ENCODE assay signal across 23 cellular contexts in genomic region chr1:167202049-167202448, GRCh38. TPM values are rescaled to one million over a fixed set of nuclear protein-coding genes. Genes with fewer than 3 reads are reported as not detected.
DNase-seq lines count a peak whose midpoint lies in the region; ATAC-seq, FAIRE-seq and TF ChIP-seq lines count a peak whose summit lies in the region.
"Had no signal": no experiment of that assay in that cellular context is flagged by ENCODE, and none has a peak within 500 bp of the region (broad histone marks: within the 10 kb centered on the region; RNA-seq: fewer than 3 reads in every experiment).

No MANE protein-coding gene starts in this region.

- no peak overlapping the region for H3K4me3 ChIP-seq in Loucy (ENCODE audit: low read length, poor library complexity, severe bottlenecking)
- H3K4me3 ChIP-seq in K562 = no peak overlapping the region
- H3K4me3 ChIP-seq in spleen = no peak overlapping the region
- H3K4me3 ChIP-seq: GM23338 had no signal

- ATAC-seq in K562 (no peak), GM18505 (IDR thresholded peaks at IDR 0.05; ENCODE audit: unreplicated experiment) (no peak)
- ATAC-seq in stimulated activated effector memory CD8-positive, alpha-beta T cell treated with anti-CD3 and anti-CD28 coated beads, Interleukin-12 subunit alpha, Interleukin-12 subunit beta, amount 100 ng/mL, for 72 hours = no peak
- ATAC-seq: GM23338 had no signal

- 33% methylated on average over 3 of the region's 3 CpGs for WGBS in K562 (ENCODE audit: insufficient coverage, low coverage, missing lambda C conversion rate)
- WGBS in spleen, 5 donors = 85 to 91% (median 87%) methylated on average over 3 of the region's 3 CpGs

- TF ChIP-seq EP300 in K562 (IDR thresholded peaks at IDR 0.05; ENCODE audit: low read length) = no peak

- no peak for TF ChIP-seq CTCF in Loucy (conservative IDR thresholded peaks at IDR 0.05; ENCODE audit: low read length)
- TF ChIP-seq CTCF in K562 (IDR thresholded peaks at IDR 0.05 in 2 of 3, conservative IDR thresholded peaks at IDR 0.05 in 1 of 3; ENCODE audit: insufficient read depth in 2 of 3, low read depth in 1 of 3, low read length in 3 of 3) = no peak
- TF ChIP-seq CTCF in spleen (IDR thresholded peaks at IDR 0.05 in 8 of 11, conservative IDR thresholded peaks at IDR 0.05 in 3 of 11) = no peak

- no peak overlapping the region for H3K4me3 Mint-ChIP-seq in stimulated activated effector memory CD8-positive, alpha-beta T cell treated with anti-CD3 and anti-CD28 coated beads, Interleukin-12 subunit alpha, Interleukin-12 subunit beta, amount 100 ng/mL, for 72 hours
- H3K4me3 Mint-ChIP-seq: CD8-positive, alpha-beta memory T cell; GM23338 had no signal

- H3K4me1 ChIP-seq in ES-I3 (ENCODE audit: insufficient read depth, low read length) = peaks cover 8% of the 10 kb centered on the region; the same call in 1 of the 2 replicates
- H3K4me1 ChIP-seq in Loucy (ENCODE audit: insufficient read depth, low read length, poor library complexity, severe bottlenecking) = peaks cover 20% of the 10 kb centered on the region
- H3K4me1 ChIP-seq in K562 (replicated peaks in 1 of 2; ENCODE audit: control insufficient read depth in 2 of 2, insufficient read depth in 2 of 2, low read length in 2 of 2) = no peaks in the 10 kb centered on the region; a peak in 2 of 5 replicates
- no peaks in the 10 kb centered on the region for H3K4me1 ChIP-seq in spleen
- H3K4me1 ChIP-seq: BE2C had no signal

- H3K27me3 ChIP-seq in Loucy (ENCODE audit: insufficient read depth, low read length, poor library complexity, severe bottlenecking) (no peaks in the 10 kb centered on the region), K562 (ENCODE audit: control insufficient read depth in 2 of 2, insufficient read depth in 2 of 2, low read length in 2 of 2) (no peaks in the 10 kb centered on the region), spleen (replicated peaks in 1 of 7) (no peaks in the 10 kb centered on the region)
- H3K27me3 ChIP-seq: BE2C had no signal

- H3K4me2 ChIP-seq in Loucy (ENCODE audit: low read depth, low read length, poor library complexity, severe bottlenecking) = no peak overlapping the region
- H3K4me2 ChIP-seq in K562 (ENCODE audit: insufficient read depth, low read length) = no peak overlapping the region
- H3K4me2 ChIP-seq: GM23338 had no signal

- H2AFZ ChIP-seq in Loucy (ENCODE audit: low read length) = peak overlapping the region; percentile 34; the same call in 1 of the 2 replicates
- peak overlapping the region; percentile 13; the same call in 1 of the 2 replicates for H2AFZ ChIP-seq in K562 (ENCODE audit: low read depth, low read length)

- CTCF ChIA-PET in K562 (lab: Yijun Ruan, JAX; ENCODE audit: low intra/inter-chr PET ratio) = no interaction called here

- H3K4me1 Mint-ChIP-seq in stimulated activated effector memory CD8-positive, alpha-beta T cell treated with anti-CD3 and anti-CD28 coated beads, Interleukin-12 subunit alpha, Interleukin-12 subunit beta, amount 100 ng/mL, for 72 hours = peaks cover 29% of the 10 kb centered on the region
- H3K4me1 Mint-ChIP-seq: CD8-positive, alpha-beta memory T cell had no signal

- no peaks in the 10 kb centered on the region for H3K9me3 Mint-ChIP-seq in stimulated activated effector memory CD8-positive, alpha-beta T cell treated with anti-CD3 and anti-CD28 coated beads, Interleukin-12 subunit alpha, Interleukin-12 subunit beta, amount 100 ng/mL, for 72 hours

- intact Hi-C loops in K562 (cut with micrococcal nuclease) = no loop called here
- intact Hi-C loops in spleen (cut with DNase I; ENCODE audit: low total_unique reads) = no loop called here

- H3K9me2 ChIP-seq in Loucy (replicated peaks; ENCODE audit: low read depth, low read length) = no peaks in the 10 kb centered on the region

- TF ChIP-seq RAD21 in K562 (CRISPR knock-in tag; conservative IDR thresholded peaks at IDR 0.05 in 1 of 2, IDR thresholded peaks at IDR 0.05 in 1 of 2) = no peak

- H3K27ac ChIP-seq in K562 (ENCODE audit: extremely low read depth, low read depth, low read length) = no peak overlapping the region
- H3K27ac ChIP-seq in spleen = no peak overlapping the region

- TF ChIP-seq POLR2A in K562 (conservative IDR thresholded peaks at IDR 0.05) = no peak
- TF ChIP-seq POLR2A in GM18505 (IDR thresholded peaks at IDR 0.05; ENCODE audit: borderline replicate concordance, extremely low read depth, insufficient read depth, insufficient read length) = no peak
- no peak for TF ChIP-seq POLR2A in spleen (IDR thresholded peaks at IDR 0.05)

- H3K9ac ChIP-seq in ES-I3 (ENCODE audit: low read depth, low read length) (0 out of 2 replicates have a peak overlapping the region, but pooled peaks have one; percentile 3), Loucy (ENCODE audit: low read depth, low read length, poor library complexity, severe bottlenecking) (peak overlapping the region; percentile 8), K562 (ENCODE audit: insufficient read depth in 1 of 2, low read depth in 2 of 2, low read length in 2 of 2) (no peak overlapping the region)

- H3K79me2 ChIP-seq in Loucy (ENCODE audit: insufficient read depth, low read length) = no peaks in the 10 kb centered on the region
- no peaks in the 10 kb centered on the region for H3K79me2 ChIP-seq in K562 (ENCODE audit: control insufficient read depth, insufficient read depth, low read length)

- POLR2A ChIA-PET in K562 (lab: Yijun Ruan, JAX) = interaction anchor here (0.5 to 1.2 kb wide), 3 partner anchors 9 to 1028 kb away, joined by 3 to 7 read pairs (median 3); partner anchors contain the start of gene POU2F1

- no peaks in the 10 kb centered on the region for H3F3A ChIP-seq in Loucy (ENCODE audit: low read depth)

- H4K20me1 ChIP-seq in Loucy (ENCODE audit: insufficient read depth, low read length, poor library complexity, severe bottlenecking) (no peaks in the 10 kb centered on the region), K562 (replicated peaks; ENCODE audit: control insufficient read depth, insufficient read depth, low read length) (no peaks in the 10 kb centered on the region)

- in situ Hi-C loops in K562 (cut with MboI) = no loop called here

- H3K36me3 ChIP-seq in ES-I3 (ENCODE audit: insufficient read depth, low read length) (no peaks in the 10 kb centered on the region), Loucy (ENCODE audit: insufficient read depth, low read length) (no peaks in the 10 kb centered on the region), K562 (ENCODE audit: control insufficient read depth, insufficient read depth, low read length) (no peaks in the 10 kb centered on the region), spleen (no peaks in the 10 kb centered on the region)
- H3K36me3 ChIP-seq: BE2C had no signal

- BruUV-seq in K562 (replicated peaks; lab: Mats Ljungman, UMichigan) = no TSS peak

- no peaks in the 10 kb centered on the region for H3K9me1 ChIP-seq in K562 (ENCODE audit: control insufficient read depth, insufficient read depth, low read length)

- H3K36me3 Mint-ChIP-seq in stimulated activated effector memory CD8-positive, alpha-beta T cell treated with anti-CD3 and anti-CD28 coated beads, Interleukin-12 subunit alpha, Interleukin-12 subunit beta, amount 100 ng/mL, for 72 hours = no peaks in the 10 kb centered on the region
- H3K36me3 Mint-ChIP-seq: CD4-positive, CD25-positive, alpha-beta regulatory T cell had no signal

- no peak overlapping the region for H3K27ac Mint-ChIP-seq in stimulated activated effector memory CD8-positive, alpha-beta T cell treated with anti-CD3 and anti-CD28 coated beads, Interleukin-12 subunit alpha, Interleukin-12 subunit beta, amount 100 ng/mL, for 72 hours
- H3K27ac Mint-ChIP-seq: CD4-positive, CD25-positive, alpha-beta regulatory T cell; GM23338 had no signal

- FAIRE-seq in K562 (lab: Jason Lieb, UNC) = no peak
- FAIRE-seq: G401.6, GM12891, GM18507, HTR-8/SVneo had no signal

- no peak for DNase-seq in K562 (ENCODE audit: extremely low read depth in 1 of 4, low spot score in 3 of 4)
- DNase-seq in spleen = no peak
- DNase-seq in stimulated activated effector memory CD8-positive, alpha-beta T cell treated with anti-CD3 and anti-CD28 coated beads, Interleukin-12 subunit alpha, Interleukin-12 subunit beta, amount 100 ng/mL, for 72 hours (ENCODE audit: low spot score in 2 of 2) = no peak
- DNase-seq: ACHN; BE2C; C1 segment of cervical spinal cord; CD4-positive, CD25-positive, alpha-beta regulatory T cell; CD8-positive, alpha-beta memory T cell; COR-L47; DMS 273 treated with DMSO at 0.1 percent for 48 hours; DMS53; DND-41; EL; H7; IMR-90 had no signal

- H3K9me3 ChIP-seq in ES-I3 (ENCODE audit: control insufficient read depth, insufficient read depth, low read length) = peaks cover 4% of the 10 kb centered on the region; the same call in 1 of the 2 replicates
- H3K9me3 ChIP-seq in Loucy (ENCODE audit: insufficient read depth, low read depth, low read length) = no peaks in the 10 kb centered on the region
- no peaks in the 10 kb centered on the region for H3K9me3 ChIP-seq in K562 (replicated peaks; ENCODE audit: control insufficient read depth, insufficient read depth, low read depth, low read length)
- peaks cover 0 to 15% (median 12%) of the 10 kb centered on the region in 8 donors for H3K9me3 ChIP-seq in spleen
- H3K9me3 ChIP-seq: BE2C had no signal

TF ChIP-seq in K562, 482 proteins besides CTCF, POLR2A, EP300 and RAD21 (continues in another document):
- TF ChIP-seq RBM14 (IDR thresholded peaks at IDR 0.05; ENCODE audit: borderline replicate concordance, insufficient read depth, low read depth, low read length) = no peak
- no peak for TF ChIP-seq ZNF134 (CRISPR knock-in tag; conservative IDR thresholded peaks at IDR 0.05)

RNA-seq across cellular contexts. Expression of gene POU2F1, which starts 18.6 kb away (rescaled TPM):
- total RNA-seq in K562 (2011; cell fraction: chromatin; rRNA removed; ENCODE audit: low replicate concordance) = 34.9 and 64.7 TPM in 2 replicates
- total RNA-seq in K562 (2011; cell fraction: nucleolus; rRNA removed) = 9.8 and 13.7 TPM in 2 replicates
- 33.9 and 47.9 TPM in 2 replicates for total RNA-seq in K562 (2011; cell fraction: nucleoplasm; rRNA removed)
- 6.0 and 8.5 TPM in 2 replicates for total RNA-seq in K562 (2014; rRNA removed)
- total RNA-seq in K562 (2014; rRNA removed; fragmentation: Illumina TruSeq; extraction: Trizol) = 18.2 and 20.1 TPM in 2 replicates
- total RNA-seq in K562 (2015; rRNA removed; fragmentation: Illumina TruSeq; extraction: Trizol) = 14.4 and 14.9 TPM in 2 replicates
- total RNA-seq in K562 (2021) = 19.9 and 22.3 TPM in 2 replicates
- 13.6 and 14.2 TPM in 2 replicates for polyA plus RNA-seq in K562 (2011; rRNA removed)
- 13.0 and 21.3 TPM in 2 replicates for polyA plus RNA-seq in K562 (2011; cell fraction: cytosol; rRNA removed)
- 15.4 and 22.1 TPM in 2 replicates for polyA plus RNA-seq in K562 (2011; cell fraction: nucleus; rRNA removed)
- polyA plus RNA-seq in K562 (2012) = 3.2 and 5.0 TPM in 2 replicates
- 7.9 and 8.2 TPM in 2 replicates for polyA plus RNA-seq in K562 (2014; fragmentation: Illumina TruSeq; extraction: Trizol)
- 1 to 10 TPM; 2.6 to 6.0 TPM for polyA plus RNA-seq in K562 (2014; fragmentation: Nextera tagmentation; extraction: Ambion mirVana)
- 5.9 and 8.8 TPM in 2 replicates for polyA plus RNA-seq in K562 (2014; rRNA removed)
- polyA minus RNA-seq in K562 (2011; rRNA and poly(A)+ RNA removed) = 33.3 and 39.0 TPM in 2 replicates
- 8.8 and 9.9 TPM in 2 replicates for polyA minus RNA-seq in K562 (2011; cell fraction: cytosol; rRNA and poly(A)+ RNA removed)
- polyA minus RNA-seq in K562 (2011; cell fraction: nucleus; rRNA and poly(A)+ RNA removed) = 16.7 and 24.5 TPM in 2 replicates
- total RNA-seq in spleen = 10 to 100 TPM; 23.5 to 60.3 (median 31.5) TPM
- 1 to 10 TPM; 1.8 to 3.1 (median 2.6) TPM for polyA plus RNA-seq in spleen

Comparison
In these comparisons a context has a peak if more than half of its experiments do, and no peak if none do; other contexts are left out.
1. H3K9ac ChIP-seq: peak in ES-I3 (single experiment) and Loucy (single experiment); none in K562 (0 of 2).